11 cellular contexts compared by ENCODE assay signal in the genomic region with DNA sequence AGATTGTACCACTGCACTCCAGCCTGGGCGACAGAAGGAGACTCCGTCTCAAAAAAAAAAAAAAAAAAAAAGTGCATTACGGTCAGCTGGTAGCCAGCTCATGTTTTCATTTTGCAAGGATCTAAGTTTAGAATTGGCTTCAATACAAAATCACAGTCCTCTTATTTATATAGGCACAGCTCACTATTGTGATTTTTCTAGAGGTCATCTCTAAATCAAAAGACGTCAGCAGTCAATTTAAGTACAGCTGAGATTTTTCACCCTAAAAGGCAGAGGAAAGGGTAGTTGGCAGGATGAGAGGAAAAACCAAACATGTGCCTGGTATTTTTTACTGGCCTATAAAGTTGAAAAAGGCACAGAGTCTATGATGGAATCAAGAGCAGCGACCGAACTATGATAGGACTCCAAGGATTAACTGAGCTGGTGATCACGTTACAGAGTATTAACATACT. TPM values are rescaled to one million over a fixed set of nuclear protein-coding genes. Genes with fewer than 3 reads are reported as not detected.
DNase-seq lines count a peak whose midpoint lies in the region; ATAC-seq and TF ChIP-seq lines count a peak whose summit lies in the region.
"Had no signal": no experiment of that assay in that cellular context is flagged by ENCODE, and none has a peak within 500 bp of the region (broad histone marks: within the 10 kb centered on the region; RNA-seq: fewer than 3 reads in every experiment).

No MANE protein-coding gene starts in this region.

- H3K27me3 ChIP-seq in SK-N-SH (ENCODE audit: insufficient read depth), result no peaks in the 10 kb centered on the region

- H3K4me3 ChIP-seq in SK-N-SH (ENCODE audit: low read depth in 2 of 2, low read length in 1 of 2), result no peak overlapping the region
- no peak overlapping the region for H3K4me3 ChIP-seq in fibroblast of the aortic adventitia (ENCODE audit: low read depth, low read length)
- H3K4me3 ChIP-seq in retinal pigment epithelial cell (ENCODE audit: low read length), result no peak overlapping the region

- DNase-seq in Daoy (ENCODE audit: low read depth), result peak; percentile 4
- no peak for DNase-seq in SK-N-SH
- peak; percentile 97 for DNase-seq in fibroblast of the aortic adventitia (ENCODE audit: low read depth)
- peak; percentile 74 for DNase-seq in retinal pigment epithelial cell (ENCODE audit: low read depth)
- no peak for DNase-seq in kidney glomerular epithelial cell (lab: John Stamatoyannopoulos, UW)
- no peak for DNase-seq in NCI-H2227 (lab: John Stamatoyannopoulos, UW; ENCODE audit: unreplicated experiment)
- DNase-seq: DND-41; naive thymus-derived CD8-positive, alpha-beta T cell; T1000 had no signal

- ATAC-seq in GM21619 (IDR thresholded peaks at IDR 0.05; ENCODE audit: unreplicated experiment) (no peak), HG02678 (IDR thresholded peaks at IDR 0.05; ENCODE audit: unreplicated experiment) (no peak)
- ATAC-seq: naive thymus-derived CD8-positive, alpha-beta T cell had no signal

- no peaks in the 10 kb centered on the region for H3K79me2 ChIP-seq in SK-N-SH (ENCODE audit: insufficient read depth)

- TF ChIP-seq CTCF in SK-N-SH (IDR thresholded peaks at IDR 0.05) (no peak), fibroblast of the aortic adventitia (IDR thresholded peaks at IDR 0.05; ENCODE audit: insufficient read depth, low read length) (no peak), retinal pigment epithelial cell (conservative IDR thresholded peaks at IDR 0.05; ENCODE audit: low read depth, low read length) (no peak)

- peaks cover 0 to 15% of the 10 kb centered on the region in 2 experiments; a peak in 3 of 4 replicates for H3K4me1 ChIP-seq in SK-N-SH (ENCODE audit: control insufficient read depth in 1 of 2, insufficient read depth in 2 of 2, low read depth in 1 of 2, low read length in 1 of 2)

- peak overlapping the region; percentile 25; the same call in 1 of the 2 replicates for H3K4me2 ChIP-seq in SK-N-SH

- H2AFZ ChIP-seq in SK-N-SH (ENCODE audit: low read depth), result no peak overlapping the region

- POLR2A ChIA-PET in SK-N-SH (lab: Yijun Ruan, JAX), result no interaction called here

- no peaks in the 10 kb centered on the region for H3K9me2 ChIP-seq in SK-N-SH

- 43% methylated on average over 7 of the region's 7 CpGs for WGBS in SK-N-SH (ENCODE audit: low lambda C conversion rate)

- CTCF ChIA-PET in SK-N-SH (lab: Yijun Ruan, JAX), result interaction anchor here (0.9 kb wide), 2 partner anchors 21 to 88 kb away, joined by 4 read pairs; no protein-coding TSS in a partner anchor

- peak in 1 of 2 experiments; percentile 25; a peak in 1 of 4 replicates for TF ChIP-seq EP300 in SK-N-SH (IDR thresholded peaks at IDR 0.05; ENCODE audit: borderline replicate concordance in 1 of 2, low read depth in 1 of 2, low read length in 1 of 2)

- H3K9me3 ChIP-seq in SK-N-SH, result no peaks in the 10 kb centered on the region

- H3K36me3 ChIP-seq in SK-N-SH (replicated peaks in 1 of 2; ENCODE audit: control insufficient read depth in 1 of 2, insufficient read depth in 2 of 2, low read length in 1 of 2), result no peaks in the 10 kb centered on the region

- peak overlapping the region; percentile 55 to 62; a peak in 2 of 4 replicates for H3K27ac ChIP-seq in SK-N-SH (ENCODE audit: low read depth in 2 of 2, low read length in 1 of 2)

- no peaks in the 10 kb centered on the region for H4K20me1 ChIP-seq in SK-N-SH (ENCODE audit: insufficient read depth)

- H3F3A ChIP-seq in SK-N-SH (replicated peaks; ENCODE audit: insufficient read depth), result no peaks in the 10 kb centered on the region

- TF ChIP-seq RAD21 in SK-N-SH (IDR thresholded peaks at IDR 0.05; ENCODE audit: low read length), result no peak

- no peak overlapping the region for H3K9ac ChIP-seq in SK-N-SH

TF ChIP-seq in SK-N-SH, 30 proteins besides CTCF, POLR2A, EP300 and RAD21:
- TF ChIP-seq JUND (IDR thresholded peaks at IDR 0.05), result 0 out of 2 replicates have a peak, but pooled peaks have one; percentile 20
- no peak for TF ChIP-seq FOXM1 (IDR thresholded peaks at IDR 0.05; ENCODE audit: low read depth)
- peak; percentile 35; the same call in 1 of the 2 replicates for TF ChIP-seq NFIC (IDR thresholded peaks at IDR 0.05; ENCODE audit: borderline replicate concordance)
- no peak for TF ChIP-seq EZH2phosphoT487 (IDR thresholded peaks at IDR 0.05; ENCODE audit: borderline replicate concordance, low read depth)
- TF ChIP-seq ZBTB33 (IDR thresholded peaks at IDR 0.05; ENCODE audit: borderline replicate concordance, low read depth), result no peak
- no peak for TF ChIP-seq POLR2AphosphoS5 (IDR thresholded peaks at IDR 0.05; ENCODE audit: low read depth, low read length)
- peak; percentile 39; the same call in 1 of the 2 replicates for TF ChIP-seq TCF12 (IDR thresholded peaks at IDR 0.05)
- TF ChIP-seq RCOR1 (IDR thresholded peaks at IDR 0.05; ENCODE audit: low read length), result no peak
- TF ChIP-seq, protein P1, sequence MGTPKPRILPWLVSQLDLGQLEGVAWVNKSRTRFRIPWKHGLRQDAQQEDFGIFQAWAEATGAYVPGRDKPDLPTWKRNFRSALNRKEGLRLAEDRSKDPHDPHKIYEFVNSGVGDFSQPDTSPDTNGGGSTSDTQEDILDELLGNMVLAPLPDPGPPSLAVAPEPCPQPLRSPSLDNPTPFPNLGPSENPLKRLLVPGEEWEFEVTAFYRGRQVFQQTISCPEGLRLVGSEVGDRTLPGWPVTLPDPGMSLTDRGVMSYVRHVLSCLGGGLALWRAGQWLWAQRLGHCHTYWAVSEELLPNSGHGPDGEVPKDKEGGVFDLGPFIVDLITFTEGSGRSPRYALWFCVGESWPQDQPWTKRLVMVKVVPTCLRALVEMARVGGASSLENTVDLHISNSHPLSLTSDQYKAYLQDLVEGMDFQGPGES (IDR thresholded peaks at IDR 0.05; ENCODE audit: low read depth, low read length), result no peak
- TF ChIP-seq, protein P2, sequence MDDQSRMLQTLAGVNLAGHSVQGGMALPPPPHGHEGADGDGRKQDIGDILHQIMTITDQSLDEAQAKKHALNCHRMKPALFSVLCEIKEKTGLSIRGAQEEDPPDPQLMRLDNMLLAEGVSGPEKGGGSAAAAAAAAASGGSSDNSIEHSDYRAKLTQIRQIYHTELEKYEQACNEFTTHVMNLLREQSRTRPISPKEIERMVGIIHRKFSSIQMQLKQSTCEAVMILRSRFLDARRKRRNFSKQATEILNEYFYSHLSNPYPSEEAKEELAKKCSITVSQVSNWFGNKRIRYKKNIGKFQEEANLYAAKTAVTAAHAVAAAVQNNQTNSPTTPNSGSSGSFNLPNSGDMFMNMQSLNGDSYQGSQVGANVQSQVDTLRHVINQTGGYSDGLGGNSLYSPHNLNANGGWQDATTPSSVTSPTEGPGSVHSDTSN (IDR thresholded peaks at IDR 0.05), result peak; percentile 62
- TF ChIP-seq, protein P3, sequence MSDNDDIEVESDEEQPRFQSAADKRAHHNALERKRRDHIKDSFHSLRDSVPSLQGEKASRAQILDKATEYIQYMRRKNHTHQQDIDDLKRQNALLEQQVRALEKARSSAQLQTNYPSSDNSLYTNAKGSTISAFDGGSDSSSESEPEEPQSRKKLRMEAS (IDR thresholded peaks at IDR 0.05; ENCODE audit: low read depth), result no peak
- peak; percentile 36; the same call in 1 of the 2 replicates for TF ChIP-seq MEF2A (IDR thresholded peaks at IDR 0.05; ENCODE audit: borderline replicate concordance, low read depth)
- TF ChIP-seq FOSL2 (IDR thresholded peaks at IDR 0.05; ENCODE audit: borderline replicate concordance, low read depth), result no peak
- TF ChIP-seq YY1 (IDR thresholded peaks at IDR 0.05; ENCODE audit: low read depth), result no peak

RNA-seq across cellular contexts. Expression of gene ASB5, which starts 30.8 kb away (rescaled TPM):
- 0.57 and 0.65 TPM in 2 replicates for total RNA-seq in Daoy (2014; rRNA removed; shearing (Covaris generic))
- polyA plus RNA-seq in SK-N-SH (2012; rRNA removed), result 0.13 and 0.54 TPM in 2 replicates
- polyA plus RNA-seq in SK-N-SH (2012; cell fraction: cytosol; rRNA removed), result 0.12 and 0.35 TPM in 2 replicates
- 0.34 and 0.51 TPM in 2 replicates for polyA plus RNA-seq in SK-N-SH (2012; cell fraction: nucleus; rRNA removed)
- total RNA-seq in fibroblast of the aortic adventitia (ENCODE audit: low replicate concordance), result 0.09 TPM in 1 of 2 replicates, not detected in the other
- total RNA-seq: naive thymus-derived CD8-positive, alpha-beta T cell had no signal
- polyA plus RNA-seq: naive thymus-derived CD8-positive, alpha-beta T cell had no signal

RNA-seq across cellular contexts. Expression of gene SPATA4, which starts 42.8 kb away (rescaled TPM):
- 0.34 TPM in 1 of 2 replicates, not detected in the other for total RNA-seq in Daoy (2014; rRNA removed; shearing (Covaris generic))
- polyA plus RNA-seq in SK-N-SH (2012; rRNA removed), result 0.21 and 0.34 TPM in 2 replicates
- 0.17 and 0.23 TPM in 2 replicates for polyA plus RNA-seq in SK-N-SH (2012; cell fraction: cytosol; rRNA removed)
- 0.31 and 0.36 TPM in 2 replicates for polyA plus RNA-seq in SK-N-SH (2012; cell fraction: nucleus; rRNA removed)
- 0.36 TPM in 1 of 2 replicates, not detected in the other for total RNA-seq in fibroblast of the aortic adventitia (ENCODE audit: low replicate concordance)
- total RNA-seq: naive thymus-derived CD8-positive, alpha-beta T cell had no signal
- polyA plus RNA-seq: naive thymus-derived CD8-positive, alpha-beta T cell had no signal

Comparison
In these comparisons a context has a peak if more than half of its experiments do, and no peak if none do; other contexts are left out.
1. DNase-seq: peak in Daoy (single experiment), fibroblast of the aortic adventitia (single experiment) and retinal pigment epithelial cell (single experiment); none in SK-N-SH (single experiment), kidney glomerular epithelial cell (single experiment) and NCI-H2227 (single experiment).